In the genomic region with DNA sequence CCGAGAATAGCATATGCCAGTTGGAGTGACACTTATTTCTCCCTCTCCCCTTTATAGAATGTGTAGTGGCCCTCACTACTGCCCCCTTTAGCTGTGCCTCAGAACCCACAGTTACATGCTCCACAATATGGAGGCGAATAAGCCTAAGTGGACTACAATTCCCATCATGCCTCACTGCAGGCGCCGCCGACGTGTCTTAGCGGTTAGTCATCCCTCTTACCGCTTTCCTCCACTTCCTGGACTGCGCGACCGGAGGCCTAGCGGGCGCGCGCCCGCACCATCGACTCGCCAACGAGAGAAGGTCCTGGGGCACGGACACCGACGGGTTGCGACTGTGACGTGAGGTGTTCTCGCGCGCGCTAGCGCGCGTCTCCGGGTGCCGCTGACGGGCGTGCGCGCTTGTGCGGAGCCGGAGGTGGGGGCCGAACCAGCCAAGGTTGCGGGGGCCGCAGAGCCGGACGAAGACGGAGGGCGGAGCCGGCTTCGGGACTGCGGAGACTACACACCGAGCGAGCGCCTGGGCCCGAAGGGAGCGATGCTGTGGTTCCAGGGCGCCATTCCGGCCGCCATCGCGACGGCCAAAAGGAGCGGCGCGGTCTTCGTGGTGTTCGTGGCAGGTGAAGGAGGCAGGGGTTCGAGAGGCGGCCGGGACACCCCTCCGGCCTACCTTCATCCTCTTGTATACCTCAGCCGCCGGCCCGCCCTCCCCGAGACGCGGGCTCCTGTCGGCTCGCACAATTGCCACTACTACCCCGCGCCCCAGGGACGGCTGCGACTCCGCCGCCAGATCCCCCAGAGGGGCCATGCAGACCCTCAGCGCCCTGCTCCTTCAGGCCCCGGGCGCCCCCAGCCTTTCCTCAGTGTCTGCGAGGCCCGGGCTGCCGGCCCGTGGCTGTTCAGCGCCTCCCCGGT, we compare ENCODE assay signal across 8 cellular contexts. TPM values are rescaled to one million over a fixed set of nuclear protein-coding genes. Genes with fewer than 3 reads are reported as not detected.
DNase-seq lines count a peak whose midpoint lies in the region; ATAC-seq and TF ChIP-seq lines count a peak whose summit lies in the region.

A gene with protein sequence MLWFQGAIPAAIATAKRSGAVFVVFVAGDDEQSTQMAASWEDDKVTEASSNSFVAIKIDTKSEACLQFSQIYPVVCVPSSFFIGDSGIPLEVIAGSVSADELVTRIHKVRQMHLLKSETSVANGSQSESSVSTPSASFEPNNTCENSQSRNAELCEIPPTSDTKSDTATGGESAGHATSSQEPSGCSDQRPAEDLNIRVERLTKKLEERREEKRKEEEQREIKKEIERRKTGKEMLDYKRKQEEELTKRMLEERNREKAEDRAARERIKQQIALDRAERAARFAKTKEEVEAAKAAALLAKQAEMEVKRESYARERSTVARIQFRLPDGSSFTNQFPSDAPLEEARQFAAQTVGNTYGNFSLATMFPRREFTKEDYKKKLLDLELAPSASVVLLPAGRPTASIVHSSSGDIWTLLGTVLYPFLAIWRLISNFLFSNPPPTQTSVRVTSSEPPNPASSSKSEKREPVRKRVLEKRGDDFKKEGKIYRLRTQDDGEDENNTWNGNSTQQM (plus strand): TSS at position 461 of the 912 bp plus-strand sequence. CDS start 75 bp downstream, at position 536.

- 2% methylated on average over 18 of the region's 92 CpGs for WGBS in right lobe of liver (ENCODE audit: insufficient coverage, low coverage, low lambda C conversion rate, missing lambda C conversion rate)

- DNase-seq in CD1c-positive myeloid dendritic cell (ENCODE audit: extremely low spot score) (peak; percentile 98), NCI-H82 (lab: John Stamatoyannopoulos, UW) (peak; percentile 100), dorsolateral prefrontal cortex (peak; percentile 94 to 99 (median 98)), right lobe of liver (peak; percentile 97 to 99 (median 99))
- DNase-seq in activated CD4-positive, alpha-beta memory T cell treated with anti-CD3 and anti-CD28 coated beads for 36 hours: peak; percentile 98
- DNase-seq in stimulated activated CD4-positive, alpha-beta T cell treated with anti-CD3 and anti-CD28 coated beads, Interleukin-4, amount 100 ng/mL, for 48 hours (ENCODE audit: low read depth in 2 of 2): peak; percentile 90 to 94

- no peaks in the 10 kb centered on the region for H3K9me3 Mint-ChIP-seq in activated CD4-positive, alpha-beta memory T cell treated with anti-CD3 and anti-CD28 coated beads for 36 hours

- peak; percentile 89 for ATAC-seq in GM19395 (IDR thresholded peaks at IDR 0.05; ENCODE audit: unreplicated experiment)
- peak; percentile 94 for ATAC-seq in HG03571 (IDR thresholded peaks at IDR 0.05; ENCODE audit: unreplicated experiment)
- peak; percentile 92 to 98 (median 95) for ATAC-seq in right lobe of liver

- H3K4me3 Mint-ChIP-seq in activated CD4-positive, alpha-beta memory T cell treated with anti-CD3 and anti-CD28 coated beads for 36 hours: peak within 1 kb of the TSS; percentile 96

- intact Hi-C loops in activated CD4-positive, alpha-beta memory T cell treated with anti-CD3 and anti-CD28 coated beads for 36 hours (cut with micrococcal nuclease): loop anchor here (1.0 to 10.0 kb wide), 9 partner anchors 79 to 1069 kb away; a partner anchor contains a TSS
- intact Hi-C loops in dorsolateral prefrontal cortex (cut with DNase I) (loop anchor here (2.0 to 10.0 kb wide), 4 partner anchors 27 to 817 kb away; a partner anchor contains a TSS), right lobe of liver (cut with DNase I) (no loop called here)

- H3K4me1 ChIP-seq in right lobe of liver: peaks cover 0 to 15% (median 0%) of the 10 kb centered on the region in 4 donors

- H3K9me3 ChIP-seq in right lobe of liver: no peaks in the 10 kb centered on the region

- CTCF ChIA-PET in activated CD4-positive, alpha-beta memory T cell treated with anti-CD3 and anti-CD28 coated beads for 36 hours (lab: Charles Lee): interaction anchor here (1.9 kb wide), 1 partner anchor 33 kb away, joined by 9 read pairs; no protein-coding TSS in a partner anchor

- peak in 49 of 56 donors; percentile 13 to 53 (median 38) for TF ChIP-seq CTCF in dorsolateral prefrontal cortex (IDR thresholded peaks at IDR 0.05 in 54 of 56, conservative IDR thresholded peaks at IDR 0.05 in 2 of 56; ENCODE audit: low read depth in 1 of 56, partially characterized antibody in 56 of 56)
- peak in 3 of 4 donors; percentile 22 to 37 (median 29) for TF ChIP-seq CTCF in right lobe of liver (IDR thresholded peaks at IDR 0.05)

- POLR2A ChIA-PET in activated CD4-positive, alpha-beta memory T cell treated with anti-CD3 and anti-CD28 coated beads for 36 hours (lab: Charles Lee): interaction anchor here (1.1 kb wide), 1 partner anchor 134 kb away, joined by 5 read pairs; no protein-coding TSS in a partner anchor

- peak; percentile 94 for TF ChIP-seq POLR2A in right lobe of liver (IDR thresholded peaks at IDR 0.05)

- peak within 1 kb of the TSS; percentile 83 to 99 (median 98) for H3K27ac ChIP-seq in dorsolateral prefrontal cortex
- H3K27ac ChIP-seq in right lobe of liver: peak within 1 kb of the TSS; percentile 98 to 100 (median 99)

- peaks cover 24% of the 10 kb centered on the region for H3K4me1 Mint-ChIP-seq in activated CD4-positive, alpha-beta memory T cell treated with anti-CD3 and anti-CD28 coated beads for 36 hours (ENCODE audit: low read depth)

- H3K4me3 ChIP-seq in dorsolateral prefrontal cortex (peak within 1 kb of the TSS; percentile 62 to 100 (median 94)), right lobe of liver (peak within 1 kb of the TSS; percentile 93 to 95 (median 93))

- no peaks in the 10 kb centered on the region for H3K27me3 ChIP-seq in dorsolateral prefrontal cortex
- H3K27me3 ChIP-seq in right lobe of liver: no peaks in the 10 kb centered on the region

- H3K27me3 Mint-ChIP-seq in activated CD4-positive, alpha-beta memory T cell treated with anti-CD3 and anti-CD28 coated beads for 36 hours: no peaks in the 10 kb centered on the region

- peaks cover 9% of the 10 kb centered on the region for H3K36me3 Mint-ChIP-seq in activated CD4-positive, alpha-beta memory T cell treated with anti-CD3 and anti-CD28 coated beads for 36 hours

- no peaks in the 10 kb centered on the region for H3K36me3 ChIP-seq in right lobe of liver

- H3K27ac Mint-ChIP-seq in activated CD4-positive, alpha-beta memory T cell treated with anti-CD3 and anti-CD28 coated beads for 36 hours: peak within 1 kb of the TSS; percentile 99

RNA-seq across cellular contexts. Expression of the gene that starts here (rescaled TPM):
- 100 to 1,000 TPM; 107 TPM for total RNA-seq in activated CD4-positive, alpha-beta memory T cell treated with anti-CD3 and anti-CD28 coated beads for 36 hours
- total RNA-seq in dorsolateral prefrontal cortex (100 to 1,000 TPM in 53 of 120 experiments, 10 to 100 TPM in 67; 67.0 to 134 (median 97.3) TPM), right lobe of liver (10 to 100 TPM; 49.4 to 78.2 (median 62.5) TPM)

Comparison
In these comparisons a context has a peak if more than half of its experiments do, and no peak if none do; other contexts are left out.
1. Peak in every context shown above with its lines: DNase-seq, ATAC-seq, H3K4me3 ChIP-seq and H3K27ac ChIP-seq.
2. intact Hi-C loops: an anchor here in activated CD4-positive, alpha-beta memory T cell treated with anti-CD3 and anti-CD28 coated beads for 36 hours (1.0 to 10.0 kb wide) and dorsolateral prefrontal cortex (2.0 to 10.0 kb wide); none called in right lobe of liver.